23 cellular contexts compared by ENCODE assay signal in the genomic region with DNA sequence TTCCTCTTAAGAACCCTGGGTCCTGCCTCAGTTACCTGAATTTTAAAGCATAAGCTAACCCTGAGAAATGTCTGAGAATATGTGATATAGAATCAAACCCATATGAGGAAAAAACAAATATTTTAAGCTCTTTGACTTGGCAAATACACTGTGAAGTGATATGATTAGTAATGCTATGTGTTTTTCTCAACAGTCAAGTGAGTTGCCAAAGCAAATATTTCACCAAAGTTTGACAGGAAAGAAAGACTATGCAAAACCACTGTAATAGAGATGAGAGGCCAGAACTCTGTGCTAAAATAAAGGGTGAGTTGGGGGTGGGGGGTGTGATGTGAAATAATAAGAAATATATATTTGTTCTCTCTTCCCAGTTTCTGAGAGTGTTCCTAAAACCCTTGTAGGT.
"Had no signal": no experiment of that assay in that cellular context is flagged by ENCODE, and none has a peak within 500 bp of the region (broad histone marks: within the 10 kb centered on the region; RNA-seq: fewer than 3 reads in every experiment).

No MANE protein-coding gene starts in this region.

- ATAC-seq: activated naive CD4-positive, alpha-beta T cell treated with anti-CD3 and anti-CD28 coated beads, Interleukin-2, amount 50 U/mL, for 72 hours; activated naive CD8-positive, alpha-beta T cell treated with anti-CD3 and anti-CD28 coated beads, Interleukin-2, amount 50 U/mL, for 24 hours; activated T-cell treated with anti-CD3 and anti-CD28 coated beads, Interleukin-2, amount 50 U/mL, for 4 hours; T-cell had no signal

- H3K9me3 Mint-ChIP-seq: activated B cell treated with CpG ODN at 0.5 μM for 24 hours; activated CD4-positive, alpha-beta T cell treated with anti-CD3 and anti-CD28 coated beads, Interleukin-2, amount 10 ng/mL, durations not matched to agents 24 days and 14 days; activated T-cell treated with anti-CD3 and anti-CD28 coated beads, Interleukin-2, amount 50 U/mL, for 4 hours had no signal

- H3K36me3 Mint-ChIP-seq: activated CD4-positive, alpha-beta memory T cell treated with anti-CD3 and anti-CD28 coated beads for 36 hours; activated naive CD4-positive, alpha-beta T cell treated with anti-CD3 and anti-CD28 coated beads, Interleukin-2, amount 50 U/mL, for 72 hours; IgD-negative memory B cell; T-cell had no signal

- H3K4me3 ChIP-seq: SK-N-MC had no signal

- H3K27me3 Mint-ChIP-seq: activated B cell treated with CpG ODN at 0.5 μM for 24 hours; activated CD4-positive, alpha-beta memory T cell treated with anti-CD3 and anti-CD28 coated beads for 36 hours; activated CD4-positive, alpha-beta T cell treated with anti-CD3 and anti-CD28 coated beads, Interleukin-2, amount 10 ng/mL, durations not matched to agents 24 days and 14 days; activated naive CD8-positive, alpha-beta T cell treated with anti-CD3 and anti-CD28 coated beads, Interleukin-2, amount 50 U/mL, for 24 hours; IgD-negative memory B cell; T-cell had no signal

- H3K27ac Mint-ChIP-seq: activated B cell treated with CpG ODN at 0.5 μM for 24 hours; activated CD4-positive, alpha-beta memory T cell treated with anti-CD3 and anti-CD28 coated beads for 36 hours; activated CD4-positive, alpha-beta T cell treated with anti-CD3 and anti-CD28 coated beads, Interleukin-2, amount 10 ng/mL, durations not matched to agents 24 days and 14 days; activated naive CD4-positive, alpha-beta T cell treated with anti-CD3 and anti-CD28 coated beads, Interleukin-2, amount 50 U/mL, for 72 hours; activated naive CD8-positive, alpha-beta T cell treated with anti-CD3 and anti-CD28 coated beads, Interleukin-2, amount 50 U/mL, for 24 hours; IgD-negative memory B cell; T-cell had no signal

- H3K4me3 Mint-ChIP-seq: activated B cell treated with CpG ODN at 0.5 μM for 24 hours; activated CD4-positive, alpha-beta memory T cell treated with anti-CD3 and anti-CD28 coated beads for 36 hours; activated CD4-positive, alpha-beta T cell treated with anti-CD3 and anti-CD28 coated beads, Interleukin-2, amount 10 ng/mL, durations not matched to agents 24 days and 14 days; activated naive CD8-positive, alpha-beta T cell treated with anti-CD3 and anti-CD28 coated beads, Interleukin-2, amount 50 U/mL, for 24 hours; activated T-cell treated with anti-CD3 and anti-CD28 coated beads, Interleukin-2, amount 50 U/mL, for 4 hours; IgD-negative memory B cell; T-cell had no signal

- DNase-seq: activated B cell treated with CpG ODN at 0.5 μM for 24 hours; activated CD4-positive, alpha-beta memory T cell treated with anti-CD3 and anti-CD28 coated beads for 36 hours; activated CD4-positive, alpha-beta T cell treated with anti-CD3 and anti-CD28 coated beads for 1 hour; activated CD4-positive, alpha-beta T cell treated with anti-CD3 and anti-CD28 coated beads, Interleukin-2, amount 10 ng/mL, durations not matched to agents 24 days and 14 days; activated CD8-positive, alpha-beta memory T cell treated with anti-CD3 and anti-CD28 coated beads for 24 hours; activated effector memory CD4-positive, alpha-beta T cell treated with anti-CD3 and anti-CD28 coated beads, Interleukin-2, amount 50 U/mL, for 16 hours; activated naive CD4-positive, alpha-beta T cell treated with Interleukin-2 at 50 U/mL for 16 hours; activated naive CD8-positive, alpha-beta T cell treated with anti-CD3 and anti-CD28 coated beads, Interleukin-2, amount 50 U/mL, for 24 hours; activated T-cell treated with anti-CD3 and anti-CD28 coated beads, Interleukin-2, amount 50 U/mL, for 4 hours; amygdala; central memory CD4-positive, alpha-beta T cell; KG1; NCI-H1092; NCI-H1436; NCI-H1694 treated with DMSO at 0.1 percent for 48 hours; NCI-H2029 treated with DMSO at 0.1 percent for 48 hours; NCI-H510A treated with DMSO at 0.1 percent for 48 hours; T-cell; T-helper 2 cell; T1000 had no signal

- H3K4me1 Mint-ChIP-seq: activated B cell treated with CpG ODN at 0.5 μM for 24 hours; activated CD4-positive, alpha-beta T cell treated with anti-CD3 and anti-CD28 coated beads, Interleukin-2, amount 10 ng/mL, durations not matched to agents 24 days and 14 days; activated naive CD8-positive, alpha-beta T cell treated with anti-CD3 and anti-CD28 coated beads, Interleukin-2, amount 50 U/mL, for 24 hours; IgD-negative memory B cell; T-cell had no signal

- H3K27ac ChIP-seq: SK-N-MC had no signal
